20 cellular contexts compared by ENCODE assay signal in the genomic region with DNA sequence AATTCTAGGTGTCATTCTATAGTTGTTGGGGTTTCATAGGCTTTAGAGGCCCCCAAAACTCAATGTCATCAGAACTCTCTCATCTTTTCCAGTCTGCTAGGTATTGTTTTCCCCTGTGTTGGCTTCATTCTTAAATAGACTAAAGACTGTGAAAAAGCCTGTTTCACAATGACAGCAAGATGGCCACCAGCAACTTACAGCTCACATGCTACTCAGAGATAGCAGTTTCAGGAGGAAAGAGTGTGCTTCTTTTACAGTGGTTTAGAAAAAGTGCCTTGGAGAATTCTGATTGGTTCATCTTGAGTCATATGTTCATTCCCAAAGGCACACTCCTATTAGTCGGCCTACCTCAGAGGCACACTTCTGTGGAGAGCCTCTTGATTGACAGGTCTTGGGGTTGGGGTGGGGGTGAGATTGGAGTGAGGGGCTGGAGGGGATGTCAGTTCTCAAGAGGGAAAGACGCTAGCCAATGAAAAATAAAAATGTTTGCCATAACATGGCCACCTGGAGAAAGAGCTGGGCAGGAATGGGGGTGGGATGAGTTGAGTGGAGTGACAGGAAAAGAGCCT. TPM values are rescaled to one million over a fixed set of nuclear protein-coding genes. Genes with fewer than 3 reads are reported as not detected.
DNase-seq lines count a peak whose midpoint lies in the region; ATAC-seq, FAIRE-seq and TF ChIP-seq lines count a peak whose summit lies in the region.
"Had no signal": no experiment of that assay in that cellular context is flagged by ENCODE, and none has a peak within 500 bp of the region (broad histone marks: within the 10 kb centered on the region; RNA-seq: fewer than 3 reads in every experiment).

No MANE protein-coding gene starts in this region.

- H3K4me3 Mint-ChIP-seq in activated CD8-positive, alpha-beta T cell treated with anti-CD3 and anti-CD28 coated beads for 36 hours, result no peak overlapping the region
- H3K4me3 Mint-ChIP-seq in activated CD8-positive, alpha-beta T cell treated with anti-CD3 and anti-CD28 coated beads, Interleukin-2, amount 10 ng/mL, durations not matched to agents 7 days and 5 days, result no peak overlapping the region
- H3K4me3 Mint-ChIP-seq: activated naive CD8-positive, alpha-beta T cell treated with anti-CD3 and anti-CD28 coated beads, Interleukin-2, amount 10 ng/mL, durations not matched to agents 7 days and 5 days; T-cell had no signal

- TF ChIP-seq CTCF in activated CD8-positive, alpha-beta T cell treated with anti-CD3 and anti-CD28 coated beads for 36 hours (IDR thresholded peaks at IDR 0.05), result no peak
- TF ChIP-seq CTCF in bronchial epithelial cell (IDR thresholded peaks at IDR 0.05; ENCODE audit: insufficient read depth, low read length, severe bottlenecking) (no peak), GM13977 (IDR thresholded peaks at IDR 0.05; ENCODE audit: extremely low read depth, insufficient read depth, missing control alignments) (no peak)

- in situ Hi-C loops in GM13977 (cut with MboI; ENCODE audit: low pct_unique_long_range_greater_than_20kb, low sequenced_read_pairs, unreplicated experiment), result no loop called here

- peaks cover 11% of the 10 kb centered on the region for H3K36me3 Mint-ChIP-seq in activated CD8-positive, alpha-beta T cell treated with anti-CD3 and anti-CD28 coated beads for 36 hours (ENCODE audit: low read depth)
- peaks cover 21% of the 10 kb centered on the region for H3K36me3 Mint-ChIP-seq in activated CD8-positive, alpha-beta T cell treated with anti-CD3 and anti-CD28 coated beads, Interleukin-2, amount 10 ng/mL, durations not matched to agents 7 days and 5 days (ENCODE audit: low read depth)
- H3K36me3 Mint-ChIP-seq: CD4-positive, alpha-beta memory T cell; T-cell had no signal

- H3K27me3 Mint-ChIP-seq in activated CD8-positive, alpha-beta T cell treated with anti-CD3 and anti-CD28 coated beads for 36 hours, result peaks cover under 1% of the 10 kb centered on the region
- peaks cover 6% of the 10 kb centered on the region for H3K27me3 Mint-ChIP-seq in activated CD8-positive, alpha-beta T cell treated with anti-CD3 and anti-CD28 coated beads, Interleukin-2, amount 10 ng/mL, durations not matched to agents 7 days and 5 days (ENCODE audit: low read depth)
- H3K27me3 Mint-ChIP-seq: T-cell had no signal

- FAIRE-seq in bronchial epithelial cell (lab: Jason Lieb, UNC), result peak; percentile 7
- FAIRE-seq: A549, endothelial cell of umbilical vein had no signal

- CTCF ChIA-PET in activated CD8-positive, alpha-beta T cell treated with anti-CD3 and anti-CD28 coated beads for 36 hours (lab: Charles Lee), result interaction anchor here (1.0 to 2.6 kb wide), 4 partner anchors 15 to 39 kb away, joined by 3 to 16 read pairs (median 6); no protein-coding TSS in a partner anchor
- CTCF ChIA-PET in activated CD8-positive, alpha-beta T cell treated with anti-CD3 and anti-CD28 coated beads, Interleukin-2, amount 10 ng/mL, durations not matched to agents 7 days and 5 days (lab: Charles Lee), result interaction anchor here (1.9 kb wide), 1 partner anchor 26 kb away, joined by 7 read pairs; no protein-coding TSS in a partner anchor

- no peaks in the 10 kb centered on the region for H3K36me3 ChIP-seq in bronchial epithelial cell (ENCODE audit: control insufficient read depth, insufficient read depth, low read length)

- H3K4me1 Mint-ChIP-seq in activated CD8-positive, alpha-beta T cell treated with anti-CD3 and anti-CD28 coated beads for 36 hours (ENCODE audit: low read depth), result peaks cover 56% of the 10 kb centered on the region
- H3K4me1 Mint-ChIP-seq in activated CD8-positive, alpha-beta T cell treated with anti-CD3 and anti-CD28 coated beads, Interleukin-2, amount 10 ng/mL, durations not matched to agents 7 days and 5 days (ENCODE audit: low read depth), result peaks cover 46% of the 10 kb centered on the region

- H3K27me3 ChIP-seq in bronchial epithelial cell (ENCODE audit: control insufficient read depth, insufficient read depth, low read length), result no peaks in the 10 kb centered on the region

- POLR2A ChIA-PET in activated CD8-positive, alpha-beta T cell treated with anti-CD3 and anti-CD28 coated beads for 36 hours (lab: Charles Lee), result interaction anchor here (0.8 to 1.2 kb wide), 3 partner anchors 8 to 16 kb away, joined by 3 read pairs; partner anchors contain the start of gene IL23R
- POLR2A ChIA-PET in activated CD8-positive, alpha-beta T cell treated with anti-CD3 and anti-CD28 coated beads, Interleukin-2, amount 10 ng/mL, durations not matched to agents 7 days and 5 days (lab: Charles Lee), result interaction anchor here (0.6 kb wide), 1 partner anchor 31 kb away, joined by 4 read pairs; no protein-coding TSS in a partner anchor

- peaks cover 10% of the 10 kb centered on the region for H3K9me3 Mint-ChIP-seq in activated CD8-positive, alpha-beta T cell treated with anti-CD3 and anti-CD28 coated beads for 36 hours
- no peaks in the 10 kb centered on the region for H3K9me3 Mint-ChIP-seq in activated CD8-positive, alpha-beta T cell treated with anti-CD3 and anti-CD28 coated beads, Interleukin-2, amount 10 ng/mL, durations not matched to agents 7 days and 5 days (ENCODE audit: insufficient read depth)
- H3K9me3 Mint-ChIP-seq: T-cell had no signal

- H3K27ac Mint-ChIP-seq in activated CD8-positive, alpha-beta T cell treated with anti-CD3 and anti-CD28 coated beads for 36 hours, result peak overlapping the region; percentile 77
- no peak overlapping the region for H3K27ac Mint-ChIP-seq in activated CD8-positive, alpha-beta T cell treated with anti-CD3 and anti-CD28 coated beads, Interleukin-2, amount 10 ng/mL, durations not matched to agents 7 days and 5 days
- H3K27ac Mint-ChIP-seq: activated naive CD8-positive, alpha-beta T cell treated with anti-CD3 and anti-CD28 coated beads, Interleukin-2, amount 10 ng/mL, durations not matched to agents 7 days and 5 days had no signal

- peak; percentile 54 for DNase-seq in activated CD8-positive, alpha-beta T cell treated with anti-CD3 and anti-CD28 coated beads for 36 hours
- DNase-seq in activated CD8-positive, alpha-beta T cell treated with anti-CD3 and anti-CD28 coated beads, Interleukin-2, amount 10 ng/mL, durations not matched to agents 7 days and 5 days, result no peak
- DNase-seq in bronchial epithelial cell (ENCODE audit: low read depth), result no peak
- DNase-seq in GM13977 (ENCODE audit: low spot score), result no peak
- DNase-seq in central memory CD4-positive, alpha-beta T cell, result no peak
- DNase-seq: activated naive CD8-positive, alpha-beta T cell treated with anti-CD3 and anti-CD28 coated beads, Interleukin-2, amount 10 ng/mL, durations not matched to agents 7 days and 5 days; CD4-positive, alpha-beta memory T cell; EL; NCI-H187 treated with DMSO at 0.1 percent for 48 hours; NCI-H82; T-cell had no signal

- intact Hi-C loops in activated CD8-positive, alpha-beta T cell treated with anti-CD3 and anti-CD28 coated beads for 36 hours (cut with micrococcal nuclease), result loop anchor here (2.0 kb wide), 1 partner anchor 38 kb away; no protein-coding TSS in a partner anchor

- peak; percentile 66 for ATAC-seq in activated CD8-positive, alpha-beta T cell treated with anti-CD3 and anti-CD28 coated beads for 36 hours
- ATAC-seq in activated CD8-positive, alpha-beta T cell treated with anti-CD3 and anti-CD28 coated beads, Interleukin-2, amount 10 ng/mL, durations not matched to agents 7 days and 5 days, result no peak
- peak; percentile 67 for ATAC-seq in GM21529 (IDR thresholded peaks at IDR 0.05; ENCODE audit: unreplicated experiment)
- peak; percentile 35 for ATAC-seq in HG03108 (IDR thresholded peaks at IDR 0.05; ENCODE audit: unreplicated experiment)
- no peak for ATAC-seq in HG03159 (IDR thresholded peaks at IDR 0.05; ENCODE audit: unreplicated experiment)
- ATAC-seq: A549, T-cell had no signal

- H3K4me3 ChIP-seq in bronchial epithelial cell (ENCODE audit: low read depth, low read length), result no peak overlapping the region
- H3K4me3 ChIP-seq: A549, skin epidermis had no signal

RNA-seq across cellular contexts. Expression of gene IL23R, which starts 8.5 kb away (rescaled TPM):
- total RNA-seq in activated CD8-positive, alpha-beta T cell treated with anti-CD3 and anti-CD28 coated beads for 36 hours, result 1 to 10 TPM; 1.0 to 1.2 TPM
- total RNA-seq in activated CD8-positive, alpha-beta T cell treated with anti-CD3 and anti-CD28 coated beads, Interleukin-2, amount 10 ng/mL, durations not matched to agents 7 days and 5 days, result under 1 TPM; 0.45 to 0.47 TPM
- 0.13 TPM in 1 of 2 replicates, not detected in the other for total RNA-seq in bronchial epithelial cell
- total RNA-seq: endothelial cell of umbilical vein, temporal lobe had no signal

RNA-seq across cellular contexts. Expression of gene C1orf141, which starts 40.0 kb away (rescaled TPM):
- total RNA-seq in activated CD8-positive, alpha-beta T cell treated with anti-CD3 and anti-CD28 coated beads for 36 hours, result not detected
- not detected for total RNA-seq in activated CD8-positive, alpha-beta T cell treated with anti-CD3 and anti-CD28 coated beads, Interleukin-2, amount 10 ng/mL, durations not matched to agents 7 days and 5 days
- total RNA-seq in bronchial epithelial cell, result not detected in 2 replicates
- total RNA-seq: activated naive CD8-positive, alpha-beta T cell treated with anti-CD3 and anti-CD28 coated beads, Interleukin-2, amount 10 ng/mL, durations not matched to agents 7 days and 5 days; CD4-positive, alpha-beta memory T cell; endothelial cell of umbilical vein; M059J; omental fat pad; T-cell had no signal

Comparison
In these comparisons a context has a peak if more than half of its experiments do, and no peak if none do; other contexts are left out.
1. ATAC-seq: peak in activated CD8-positive, alpha-beta T cell treated with anti-CD3 and anti-CD28 coated beads for 36 hours (single experiment), GM21529 (single experiment) and HG03108 (single experiment); none in activated CD8-positive, alpha-beta T cell treated with anti-CD3 and anti-CD28 coated beads, Interleukin-2, amount 10 ng/mL, durations not matched to agents 7 days and 5 days (single experiment) and HG03159 (single experiment).